8 cellular contexts compared by ENCODE assay signal in genomic region chr17:2259769-2260536, GRCh38. TPM values are rescaled to one million over a fixed set of nuclear protein-coding genes. Genes with fewer than 3 reads are reported as not detected.
DNase-seq lines count a peak whose midpoint lies in the region; ATAC-seq and TF ChIP-seq lines count a peak whose summit lies in the region.

No MANE protein-coding gene starts in this region.

- H3K36me3 ChIP-seq in left lung (peaks cover 0 to 5% of the 10 kb centered on the region in 2 donors), thymus (ENCODE audit: control insufficient read depth, insufficient read depth) (peaks cover 11% of the 10 kb centered on the region)

- WGBS in thymus, result 37% methylated on average over 8 of the region's 8 CpGs

- H3K4me3 Mint-ChIP-seq in type B pancreatic cell, result no peak overlapping the region

- peak; percentile 56 for ATAC-seq in GM18870 (IDR thresholded peaks at IDR 0.05; ENCODE audit: unreplicated experiment)
- peak; percentile 78 for ATAC-seq in HG03175 (IDR thresholded peaks at IDR 0.05; ENCODE audit: unreplicated experiment)
- peak; percentile 19 for ATAC-seq in left lung

- H3K4me1 ChIP-seq in left lung (peaks cover 4 to 13% of the 10 kb centered on the region in 2 donors), thymus (ENCODE audit: control insufficient read depth, insufficient read depth, low read length) (peaks cover 8% of the 10 kb centered on the region)

- H3K27me3 Mint-ChIP-seq in type B pancreatic cell, result no peaks in the 10 kb centered on the region

- H3K36me3 Mint-ChIP-seq in type B pancreatic cell, result peaks cover 19% of the 10 kb centered on the region

- no peaks in the 10 kb centered on the region for H3K9me3 Mint-ChIP-seq in type B pancreatic cell

- DNase-seq in activated CD8-positive, alpha-beta memory T cell treated with anti-CD3 and anti-CD28 coated beads for 48 hours (ENCODE audit: low read depth in 2 of 3, low spot score in 2 of 3), result peak in 2 of 3 experiments; percentile 43 to 44
- no peak for DNase-seq in left lung
- DNase-seq in cardiac septum (ENCODE audit: low spot score), result no peak
- DNase-seq in type B pancreatic cell (ENCODE audit: extremely low spot score, unreplicated experiment), result no peak
- DNase-seq in NCI-H187 treated with DMSO at 0.1 percent for 48 hours (lab: John Stamatoyannopoulos, UW), result no peak

- no peak overlapping the region for H3K27ac Mint-ChIP-seq in type B pancreatic cell

- no peaks in the 10 kb centered on the region for H3K27me3 ChIP-seq in left lung
- no peaks in the 10 kb centered on the region for H3K27me3 ChIP-seq in thymus (ENCODE audit: control insufficient read depth, insufficient read depth)

- TF ChIP-seq CTCF in left lung (IDR thresholded peaks at IDR 0.05), result no peak
- TF ChIP-seq CTCF in type B pancreatic cell (conservative IDR thresholded peaks at IDR 0.05), result no peak

- intact Hi-C loops in left lung (cut with DNase I), result no loop called here
- intact Hi-C loops in cardiac septum (cut with DNase I), result no loop called here

- H3K4me1 Mint-ChIP-seq in type B pancreatic cell (ENCODE audit: unreplicated experiment), result peaks cover 9% of the 10 kb centered on the region

- H3K4me3 ChIP-seq in left lung, result no peak overlapping the region
- no peak overlapping the region for H3K4me3 ChIP-seq in thymus (ENCODE audit: low read length)

- H3K9me3 ChIP-seq in left lung, result no peaks in the 10 kb centered on the region
- no peaks in the 10 kb centered on the region for H3K9me3 ChIP-seq in thymus (ENCODE audit: control insufficient read depth)

- H3K27ac ChIP-seq in left lung (no peak overlapping the region), thymus (ENCODE audit: low read depth) (peak overlapping the region; percentile 81)

RNA-seq across cellular contexts. Expression of gene SMG6, which starts 43.6 kb away (rescaled TPM):
- 10 to 100 TPM; 27.7 to 32.3 TPM for total RNA-seq in left lung
- 30.0 TPM for polyA plus RNA-seq in thymus
- 19.7 TPM for total RNA-seq in cardiac septum
- total RNA-seq in type B pancreatic cell (ENCODE audit: low replicate concordance), result 30.3 and 39.0 TPM in 2 replicates

RNA-seq across cellular contexts. Expression of gene SRR, which starts 43.8 kb away (rescaled TPM):
- total RNA-seq in left lung (10 to 100 TPM in 1 of 2 donors, 1 to 10 TPM in 1; 9.2 to 11.8 TPM), cardiac septum (9.3 TPM), type B pancreatic cell (ENCODE audit: low replicate concordance) (10.8 and 14.4 TPM in 2 replicates)
- 8.3 TPM for polyA plus RNA-seq in thymus

Comparison
In these comparisons a context has a peak if more than half of its experiments do, and no peak if none do; other contexts are left out.
1. ATAC-seq: peak in every context shown above with its lines; median percentile 78 in HG03175; 56 in GM18870; 19 in left lung.
2. DNase-seq: peak in activated CD8-positive, alpha-beta memory T cell treated with anti-CD3 and anti-CD28 coated beads for 48 hours (2 of 3); none in left lung (0 of 2), cardiac septum (single experiment), type B pancreatic cell (single experiment) and NCI-H187 treated with DMSO at 0.1 percent for 48 hours (single experiment).